ENCODE assay signal across 8 cellular contexts in the genomic region with DNA sequence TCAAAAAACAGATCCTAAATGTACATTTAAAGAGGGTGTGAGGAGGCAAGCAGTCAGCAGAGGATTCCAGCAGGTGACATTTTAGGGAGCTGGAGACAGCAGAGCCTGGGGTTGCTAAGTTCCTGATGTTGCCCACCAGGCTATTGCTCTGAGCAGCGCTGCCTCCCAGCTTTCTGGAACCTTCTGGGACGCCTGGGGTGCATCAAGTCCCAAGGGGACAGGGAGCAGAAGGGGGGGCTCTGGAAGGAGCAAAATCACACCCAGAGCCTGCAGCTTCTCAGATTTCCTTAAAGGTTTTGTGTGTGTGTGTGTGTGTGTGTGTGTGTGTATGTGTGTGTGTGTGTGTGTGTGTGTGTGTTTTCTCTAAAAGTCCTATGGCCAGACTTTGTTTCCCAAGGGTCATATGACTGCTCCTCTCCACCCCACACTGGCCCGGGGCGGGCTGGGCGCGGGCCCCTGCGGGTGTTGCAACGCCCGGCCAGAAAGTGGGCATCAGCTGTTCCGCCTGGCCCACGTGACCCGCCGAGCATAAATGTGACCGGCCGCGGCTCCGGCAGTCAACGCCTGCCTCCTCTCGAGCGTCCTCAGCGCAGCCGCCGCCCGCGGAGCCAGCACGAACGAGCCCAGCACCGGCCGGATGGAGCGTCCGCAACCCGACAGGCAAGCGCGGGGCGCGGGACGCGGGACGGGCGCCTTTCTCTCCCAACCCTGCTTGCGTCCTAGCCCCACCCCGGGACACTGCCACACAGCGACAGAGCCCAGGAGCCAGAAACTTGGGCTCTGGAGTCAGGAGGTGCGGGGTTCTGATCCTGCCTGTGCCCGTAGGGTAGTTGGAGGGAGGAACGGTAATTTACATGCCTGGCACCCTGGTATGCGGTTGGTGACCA. TPM values are rescaled to one million over a fixed set of nuclear protein-coding genes. Genes with fewer than 3 reads are reported as not detected.
DNase-seq lines count a peak whose midpoint lies in the region; ATAC-seq and TF ChIP-seq lines count a peak whose summit lies in the region.

A gene with protein sequence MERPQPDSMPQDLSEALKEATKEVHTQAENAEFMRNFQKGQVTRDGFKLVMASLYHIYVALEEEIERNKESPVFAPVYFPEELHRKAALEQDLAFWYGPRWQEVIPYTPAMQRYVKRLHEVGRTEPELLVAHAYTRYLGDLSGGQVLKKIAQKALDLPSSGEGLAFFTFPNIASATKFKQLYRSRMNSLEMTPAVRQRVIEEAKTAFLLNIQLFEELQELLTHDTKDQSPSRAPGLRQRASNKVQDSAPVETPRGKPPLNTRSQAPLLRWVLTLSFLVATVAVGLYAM (plus strand): TSS at position 560 of the 887 bp plus-strand sequence. CDS start 78 bp downstream, at position 638.

- DNase-seq in ELF-1 (ENCODE audit: low read depth, low spot score): peak; percentile 92
- DNase-seq in GOT3 (lab: John Stamatoyannopoulos, UW): peak; percentile 77
- peak; percentile 35 for DNase-seq in NCI-H1092 treated with DMSO at 0.1 percent for 48 hours (lab: John Stamatoyannopoulos, UW)
- DNase-seq in WERI-Rb-1: peak; percentile 69
- DNase-seq in caudate nucleus (lab: John Stamatoyannopoulos, UW): peak in 59 of 61 donors; percentile 3 to 89 (median 71)
- peak; percentile 88 for DNase-seq in iPS-NIHi11 (ENCODE audit: low spot score)
- peak; percentile 97 for DNase-seq in sigmoid colon

- intact Hi-C loops in sigmoid colon (cut with DNase I): loop anchor here (2.0 kb wide), 1 partner anchor 18 kb away; no protein-coding TSS in a partner anchor

- TF ChIP-seq POLR2A in sigmoid colon (IDR thresholded peaks at IDR 0.05): peak; percentile 52 to 53

- peak in 2 of 4 donors; percentile 24 to 43 for TF ChIP-seq EP300 in sigmoid colon (IDR thresholded peaks at IDR 0.05)

- 4% methylated on average over 47 of the region's 47 CpGs for WGBS in sigmoid colon, 2 donors

- H3K36me3 ChIP-seq in WERI-Rb-1: no peaks in the 10 kb centered on the region
- no peaks in the 10 kb centered on the region for H3K36me3 ChIP-seq in sigmoid colon

- H3K4me3 ChIP-seq in WERI-Rb-1 (ENCODE audit: low read depth, low read length): peak within 1 kb of the TSS; percentile 52
- peak within 1 kb of the TSS; percentile 44 to 63 (median 59) for H3K4me3 ChIP-seq in sigmoid colon

- H3K4me1 ChIP-seq in sigmoid colon: peaks cover 0 to 30% (median 27%) of the 10 kb centered on the region in 4 donors

- H3K27me3 ChIP-seq in WERI-Rb-1 (ENCODE audit: insufficient read depth, low read depth, severe bottlenecking): peaks cover 4% of the 10 kb centered on the region
- H3K27me3 ChIP-seq in sigmoid colon: no peaks in the 10 kb centered on the region

- H3K27ac ChIP-seq in WERI-Rb-1 (no peak within 1 kb of the TSS), caudate nucleus (ENCODE audit: low read depth, low read length) (peak within 1 kb of the TSS; percentile 68), sigmoid colon (peak within 1 kb of the TSS; percentile 79 to 86 (median 85))

- peak; percentile 19; the same call in 1 of the 2 replicates for TF ChIP-seq CTCF in WERI-Rb-1 (IDR thresholded peaks at IDR 0.05; ENCODE audit: low read depth, low read length)
- peak in 1 of 4 experiments; percentile 21 for TF ChIP-seq CTCF in sigmoid colon (IDR thresholded peaks at IDR 0.05)

- no peak for ATAC-seq in GM19035 (IDR thresholded peaks at IDR 0.05; ENCODE audit: unreplicated experiment)

- H3K9me3 ChIP-seq in WERI-Rb-1 (ENCODE audit: severe bottlenecking) (no peaks in the 10 kb centered on the region), sigmoid colon (no peaks in the 10 kb centered on the region)

RNA-seq across cellular contexts. Expression of the gene that starts here (rescaled TPM):
- total RNA-seq in sigmoid colon: 100 to 1,000 TPM in 1 of 4 donors, 10 to 100 TPM in 1, 1 to 10 TPM in 2; 5.0 to 107 (median 11.7) TPM
- polyA plus RNA-seq in sigmoid colon: 100 to 1,000 TPM in 1 of 3 donors, 10 to 100 TPM in 2; 35.5 to 138 (median 67.9) TPM

Comparison
In these comparisons a context has a peak if more than half of its experiments do, and no peak if none do; other contexts are left out.
1. DNase-seq: peak in every context shown above with its lines; median percentile 97 in sigmoid colon; 92 in ELF-1; 88 in iPS-NIHi11; 77 in GOT3; 71 in caudate nucleus; 69 in WERI-Rb-1; 35 in NCI-H1092 treated with DMSO at 0.1 percent for 48 hours.